Comparison of ENCODE assay signal across 9 cellular contexts in the genomic region with DNA sequence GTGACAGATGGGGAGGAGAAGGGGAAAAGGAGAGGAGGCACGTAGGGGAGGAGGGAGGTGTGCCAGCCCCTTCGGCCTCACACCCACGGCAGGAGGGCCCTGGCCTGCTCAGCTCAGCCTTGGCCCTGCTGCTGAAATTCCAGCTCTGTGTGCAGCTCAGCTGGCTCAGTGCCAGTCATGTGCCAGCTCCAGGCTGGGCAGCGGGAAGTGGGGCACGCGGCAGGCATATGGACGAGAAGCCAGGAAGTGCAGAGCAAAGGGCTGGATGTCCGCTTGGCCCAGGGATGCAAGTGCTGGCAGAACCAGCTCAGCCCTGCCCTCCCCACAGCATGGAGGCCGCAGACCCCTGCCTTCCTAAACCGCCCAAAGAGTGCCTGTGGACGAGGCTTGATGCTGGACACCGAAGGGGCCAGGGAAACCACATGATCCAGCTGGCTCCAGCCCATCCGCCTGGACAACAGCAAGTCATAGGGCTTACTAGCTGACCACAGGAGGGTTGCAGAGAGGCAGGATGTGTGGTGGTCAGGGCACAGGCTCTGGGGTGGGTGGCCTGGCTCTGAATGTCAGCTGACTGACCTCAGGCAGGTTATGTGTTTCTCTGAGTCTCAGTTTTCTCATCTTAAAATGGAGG.
A peak's percentile ranks its signal among the peaks of the same experiment; 100 is the strongest.
DNase-seq lines count a peak whose midpoint lies in the region; ATAC-seq and TF ChIP-seq lines count a peak whose summit lies in the region.
"Had no signal": no experiment of that assay in that cellular context is flagged by ENCODE, and none has a peak within 500 bp of the region (broad histone marks: within the 10 kb centered on the region; RNA-seq: fewer than 3 reads in every experiment).

No MANE protein-coding gene starts in this region.

- H3K27ac Mint-ChIP-seq in activated CD4-positive, alpha-beta T cell treated with anti-CD3 and anti-CD28 coated beads, Interleukin-2, amount 10 ng/mL, durations not matched to agents 7 days and 5 days = peak overlapping the region; percentile 81
- H3K27ac Mint-ChIP-seq in nephron progenitor cell = no peak overlapping the region

- CTCF ChIA-PET in activated CD4-positive, alpha-beta T cell treated with anti-CD3 and anti-CD28 coated beads, Interleukin-2, amount 10 ng/mL, durations not matched to agents 7 days and 5 days (lab: Charles Lee) = interaction anchor here (1.0 to 5.6 kb wide), 6 partner anchors 10 to 702 kb away, joined by 3 to 60 read pairs (median 4); no protein-coding TSS in a partner anchor

- peak overlapping the region; percentile 4 for H3K27ac ChIP-seq in layer of hippocampus (ENCODE audit: low read depth, low read length)
- H3K27ac ChIP-seq in tibial nerve = no peak overlapping the region
- H3K27ac ChIP-seq: C4-2B had no signal

- TF ChIP-seq CTCF in tibial nerve (IDR thresholded peaks at IDR 0.05) = no peak
- TF ChIP-seq CTCF in nephron progenitor cell (IDR thresholded peaks at IDR 0.05) = no peak

- no peaks in the 10 kb centered on the region for H3K27me3 ChIP-seq in layer of hippocampus (ENCODE audit: control insufficient read depth, insufficient read depth, low read length)
- no peaks in the 10 kb centered on the region for H3K27me3 ChIP-seq in tibial nerve

- DNase-seq in activated CD4-positive, alpha-beta T cell treated with anti-CD3 and anti-CD28 coated beads, Interleukin-2, amount 10 ng/mL, durations not matched to agents 7 days and 5 days = no peak
- DNase-seq in activated CD4-positive, alpha-beta T cell treated with anti-CD3 and anti-CD28 coated beads, Interleukin-2, amount 50 U/mL, for 1 hour = no peak
- DNase-seq in amniotic epithelial cell (ENCODE audit: low read depth) (peak; percentile 36), tibial nerve (ENCODE audit: low spot score in 2 of 2) (peak; percentile 40 to 53), GOT3 (lab: John Stamatoyannopoulos, UW) (no peak), nephron progenitor cell (no peak)

- POLR2A ChIA-PET in activated CD4-positive, alpha-beta T cell treated with anti-CD3 and anti-CD28 coated beads, Interleukin-2, amount 10 ng/mL, durations not matched to agents 7 days and 5 days (lab: Charles Lee) = interaction anchor here (0.6 to 1.4 kb wide), 2 partner anchors 8 to 12 kb away, joined by 3 to 4 read pairs; no protein-coding TSS in a partner anchor

- H3K4me3 Mint-ChIP-seq in activated CD4-positive, alpha-beta T cell treated with anti-CD3 and anti-CD28 coated beads, Interleukin-2, amount 10 ng/mL, durations not matched to agents 7 days and 5 days = no peak overlapping the region
- H3K4me3 Mint-ChIP-seq in nephron progenitor cell = no peak overlapping the region

- WGBS in tibial nerve, 2 donors = 27 to 35% methylated on average over 11 to 13 of the region's 13 CpGs

- peaks cover 55% of the 10 kb centered on the region for H3K36me3 Mint-ChIP-seq in activated CD4-positive, alpha-beta T cell treated with anti-CD3 and anti-CD28 coated beads, Interleukin-2, amount 10 ng/mL, durations not matched to agents 7 days and 5 days (ENCODE audit: low read depth)
- H3K36me3 Mint-ChIP-seq in nephron progenitor cell (ENCODE audit: low read depth) = no peaks in the 10 kb centered on the region

- ATAC-seq in GM19324 (IDR thresholded peaks at IDR 0.05; ENCODE audit: low FRiP score, unreplicated experiment) = no peak

- peaks cover 0 to 34% (median 13%) of the 10 kb centered on the region in 4 donors for H3K4me1 ChIP-seq in tibial nerve

- H3K36me3 ChIP-seq in tibial nerve = no peaks in the 10 kb centered on the region

- peak in 1 of 2 donors; percentile 63 for TF ChIP-seq EP300 in tibial nerve (IDR thresholded peaks at IDR 0.05)

- no peak for TF ChIP-seq POLR2A in tibial nerve (IDR thresholded peaks at IDR 0.05)

- H3K9me3 ChIP-seq in tibial nerve = no peaks in the 10 kb centered on the region

- H3K27me3 Mint-ChIP-seq in activated CD4-positive, alpha-beta T cell treated with anti-CD3 and anti-CD28 coated beads, Interleukin-2, amount 10 ng/mL, durations not matched to agents 7 days and 5 days = no peaks in the 10 kb centered on the region
- peaks cover 7% of the 10 kb centered on the region for H3K27me3 Mint-ChIP-seq in nephron progenitor cell (ENCODE audit: low read depth, poor library complexity)

- H3K4me3 ChIP-seq in tibial nerve = no peak overlapping the region

- no peaks in the 10 kb centered on the region for H3K9me3 Mint-ChIP-seq in activated CD4-positive, alpha-beta T cell treated with anti-CD3 and anti-CD28 coated beads, Interleukin-2, amount 10 ng/mL, durations not matched to agents 7 days and 5 days
- H3K9me3 Mint-ChIP-seq in nephron progenitor cell = no peaks in the 10 kb centered on the region

- peaks cover 85% of the 10 kb centered on the region for H3K4me1 Mint-ChIP-seq in activated CD4-positive, alpha-beta T cell treated with anti-CD3 and anti-CD28 coated beads, Interleukin-2, amount 10 ng/mL, durations not matched to agents 7 days and 5 days
- peaks cover 83% of the 10 kb centered on the region for H3K4me1 Mint-ChIP-seq in nephron progenitor cell

Comparison
In these comparisons a context has a peak if more than half of its experiments do, and no peak if none do; other contexts are left out.
1. DNase-seq: peak in amniotic epithelial cell (single experiment) and tibial nerve (2 of 2); none in activated CD4-positive, alpha-beta T cell treated with anti-CD3 and anti-CD28 coated beads, Interleukin-2, amount 10 ng/mL, durations not matched to agents 7 days and 5 days (single experiment), activated CD4-positive, alpha-beta T cell treated with anti-CD3 and anti-CD28 coated beads, Interleukin-2, amount 50 U/mL, for 1 hour (single experiment), GOT3 (single experiment) and nephron progenitor cell (single experiment).